25 cellular contexts compared by ENCODE assay signal in genomic region chrX:140099221-140099620, GRCh38.
A peak's percentile ranks its signal among the peaks of the same experiment; 100 is the strongest.
DNase-seq lines count a peak whose midpoint lies in the region; TF ChIP-seq lines count a peak whose summit lies in the region.
"Had no signal": no experiment of that assay in that cellular context is flagged by ENCODE, and none has a peak within 500 bp of the region (broad histone marks: within the 10 kb centered on the region; RNA-seq: fewer than 3 reads in every experiment).

No MANE protein-coding gene starts in this region.

- peak overlapping the region; percentile 55 for H3K27ac Mint-ChIP-seq in neural progenitor cell
- H3K27ac Mint-ChIP-seq: CD8-positive, alpha-beta memory T cell had no signal

- H3F3A ChIP-seq in neural progenitor cell (ENCODE audit: low read depth): peaks cover 8% of the 10 kb centered on the region

- peaks cover 10% of the 10 kb centered on the region for H3K27me3 Mint-ChIP-seq in neural progenitor cell (ENCODE audit: insufficient read depth, low read depth)

- H3K9ac ChIP-seq in neural progenitor cell: no peak overlapping the region
- H3K9ac ChIP-seq: GM23248 had no signal

- no peak overlapping the region for H3K4me2 ChIP-seq in neural progenitor cell

- H3K79me2 ChIP-seq in neural progenitor cell (ENCODE audit: low read depth): no peaks in the 10 kb centered on the region

- H3K4me3 Mint-ChIP-seq in neural progenitor cell: peak overlapping the region; percentile 16
- H3K4me3 Mint-ChIP-seq: CD14-positive monocyte; CD8-positive, alpha-beta memory T cell had no signal

- no peak overlapping the region for H3K27ac ChIP-seq in neural progenitor cell
- no peak overlapping the region for H3K27ac ChIP-seq in coronary artery
- H3K27ac ChIP-seq: GM23248, HL-60 had no signal

- no peaks in the 10 kb centered on the region for H3K36me3 ChIP-seq in neural progenitor cell
- H3K36me3 ChIP-seq: BE2C had no signal

- in situ Hi-C loops in SK-MEL-5 (cut with HindIII; ENCODE audit: low pct_unique_long_range_greater_than_20kb, low sequenced_read_pairs): no loop called here

- H2AFZ ChIP-seq in neural progenitor cell (replicated peaks): no peak overlapping the region
- H2AFZ ChIP-seq: GM23248 had no signal

- peaks cover 22% of the 10 kb centered on the region for H3K4me1 ChIP-seq in neural progenitor cell
- H3K4me1 ChIP-seq: BE2C had no signal

- no peaks in the 10 kb centered on the region for H3K36me3 Mint-ChIP-seq in neural progenitor cell
- H3K36me3 Mint-ChIP-seq: CD14-positive monocyte; CD8-positive, alpha-beta memory T cell had no signal

- DNase-seq in ELF-1 (ENCODE audit: low read depth, low spot score): peak; percentile 51
- peak; percentile 6 for DNase-seq in SK-MEL-5 (ENCODE audit: low read depth, low spot score)
- peak; percentile 56 for DNase-seq in foreskin melanocyte
- peak; percentile 40 for DNase-seq in neural progenitor cell (ENCODE audit: low spot score)
- DNase-seq in T-helper 1 cell: no peak
- DNase-seq in coronary artery (ENCODE audit: low spot score): no peak
- no peak for DNase-seq in activated CD4-positive, alpha-beta T cell treated with anti-CD3 and anti-CD28 coated beads for 4 hours
- DNase-seq: 8988T; ACHN; BE2C; CD8-positive, alpha-beta memory T cell; DMS79 treated with DMSO at 0.1 percent for 48 hours; GM23248; HCEC 1CT; Kasumi-1; MV-4-11; NCI-H1105 treated with DMSO at 0.1 percent for 48 hours; NCI-H146; NCI-H1930; NCI-H446; NCI-H524 treated with DMSO at 0.1 percent for 48 hours; NCI-H774; PC-3 had no signal

- H3K4me3 ChIP-seq in neural progenitor cell (no peak overlapping the region), coronary artery (no peak overlapping the region)
- H3K4me3 ChIP-seq: GM23248 had no signal

- peaks cover 4% of the 10 kb centered on the region for H3K9me3 ChIP-seq in neural progenitor cell (ENCODE audit: low read depth)
- H3K9me3 ChIP-seq: BE2C had no signal

- H3K9me3 Mint-ChIP-seq in neural progenitor cell: no peaks in the 10 kb centered on the region
- H3K9me3 Mint-ChIP-seq: CD14-positive monocyte had no signal

- no peak for TF ChIP-seq CTCF in neural progenitor cell (IDR thresholded peaks at IDR 0.05)
- TF ChIP-seq CTCF in coronary artery (IDR thresholded peaks at IDR 0.05): no peak

- no peaks in the 10 kb centered on the region for H3K27me3 ChIP-seq in neural progenitor cell
- H3K27me3 ChIP-seq: BE2C had no signal

- H4K20me1 ChIP-seq in neural progenitor cell (ENCODE audit: low read depth): no peaks in the 10 kb centered on the region

- H3K4me1 Mint-ChIP-seq in neural progenitor cell: peaks cover 34% of the 10 kb centered on the region
- H3K4me1 Mint-ChIP-seq: CD14-positive monocyte; CD8-positive, alpha-beta memory T cell had no signal

Comparison
In these comparisons a context has a peak if more than half of its experiments do, and no peak if none do; other contexts are left out.
1. DNase-seq: peak in ELF-1 (single experiment), SK-MEL-5 (single experiment), foreskin melanocyte (single experiment) and neural progenitor cell (single experiment); none in T-helper 1 cell (0 of 5), coronary artery (single experiment) and activated CD4-positive, alpha-beta T cell treated with anti-CD3 and anti-CD28 coated beads for 4 hours (0 of 2).